ENCODE assay signal across 14 cellular contexts in the genomic region with DNA sequence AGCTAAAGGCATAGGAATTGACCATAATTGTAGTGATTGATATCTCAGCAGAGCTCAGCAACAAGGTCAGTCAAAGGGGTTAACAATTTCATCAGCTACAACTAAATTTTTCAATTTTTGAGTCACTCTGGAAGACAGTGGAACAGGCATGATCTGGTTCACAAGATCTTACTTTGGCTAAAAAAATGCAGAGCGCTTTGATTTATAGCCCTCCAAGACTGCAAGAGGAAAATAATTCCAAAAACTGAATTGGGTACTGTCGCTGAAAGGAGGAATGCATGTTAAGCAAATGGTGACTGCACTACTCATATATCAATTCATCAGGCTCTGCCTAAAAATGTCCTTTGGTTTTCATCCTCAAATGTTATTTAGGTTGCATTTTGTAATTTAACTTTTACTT.
"Had no signal": no experiment of that assay in that cellular context is flagged by ENCODE, and none has a peak within 500 bp of the region (broad histone marks: within the 10 kb centered on the region; RNA-seq: fewer than 3 reads in every experiment).

No MANE protein-coding gene starts in this region.

- ATAC-seq: HepG2, Panc1 had no signal

- H3K9me3 ChIP-seq: SK-N-SH had no signal

- DNase-seq: IMR-90, Kasumi-1, MM.1S, NCI-H1436, NCI-H187, NCI-H2171, NCI-H226, NCI-H446, NCI-H510A, NCI-H524 treated with DMSO at 0.1 percent for 48 hours, PC-3, SK-N-SH had no signal
